Comparison of ENCODE assay signal across 1 cellular context in the genomic region with DNA sequence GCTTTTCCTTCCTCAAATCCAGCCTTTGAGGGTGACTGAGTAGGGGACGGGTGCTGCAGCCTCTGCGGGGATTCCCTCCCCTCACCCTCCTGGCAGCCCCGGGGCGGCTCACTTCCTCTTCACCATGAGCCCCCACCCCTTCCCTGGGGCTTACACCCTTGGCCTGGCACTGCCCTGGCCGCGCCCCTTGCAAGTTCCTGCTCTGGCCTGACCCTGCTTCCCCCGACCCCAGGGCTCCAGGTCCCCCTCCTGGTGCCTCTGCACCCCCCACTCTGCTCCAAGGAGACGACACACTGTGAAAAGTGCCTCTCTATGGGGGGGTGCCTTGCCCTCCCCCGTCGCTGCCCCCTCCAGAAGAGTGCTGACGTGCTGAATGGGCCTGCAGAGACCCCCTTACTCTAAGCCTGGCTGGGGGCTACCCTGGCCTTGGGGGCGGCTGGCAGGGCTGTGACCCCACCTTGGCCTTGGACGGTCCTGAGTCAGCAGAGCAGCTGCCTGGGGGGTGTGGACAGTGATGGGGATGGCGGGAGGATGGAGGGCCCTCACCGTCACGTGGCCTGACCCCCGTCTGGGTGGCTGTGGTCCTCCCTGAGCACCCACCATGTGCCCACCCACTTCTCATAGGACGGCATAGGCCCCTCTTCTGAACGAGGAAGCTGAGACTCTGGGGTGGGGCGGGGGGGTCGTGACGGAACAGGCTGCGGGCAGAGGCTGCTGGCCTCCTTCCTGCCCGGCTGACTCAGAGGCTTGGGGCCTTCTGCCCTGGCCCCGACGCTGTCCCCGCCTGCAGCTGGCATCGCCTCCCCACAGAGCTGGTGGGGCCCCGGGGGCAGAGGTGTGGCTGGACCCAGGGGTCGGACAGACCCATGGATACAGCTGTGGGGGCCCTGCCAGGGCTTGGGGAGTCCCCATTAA.
TF ChIP-seq lines count a peak whose summit lies in the region.

No MANE protein-coding gene starts in this region.

TF ChIP-seq in HepG2, 621 proteins besides CTCF, POLR2A, EP300 and RAD21 (continued from another document):
- TF ChIP-seq, protein P1, sequence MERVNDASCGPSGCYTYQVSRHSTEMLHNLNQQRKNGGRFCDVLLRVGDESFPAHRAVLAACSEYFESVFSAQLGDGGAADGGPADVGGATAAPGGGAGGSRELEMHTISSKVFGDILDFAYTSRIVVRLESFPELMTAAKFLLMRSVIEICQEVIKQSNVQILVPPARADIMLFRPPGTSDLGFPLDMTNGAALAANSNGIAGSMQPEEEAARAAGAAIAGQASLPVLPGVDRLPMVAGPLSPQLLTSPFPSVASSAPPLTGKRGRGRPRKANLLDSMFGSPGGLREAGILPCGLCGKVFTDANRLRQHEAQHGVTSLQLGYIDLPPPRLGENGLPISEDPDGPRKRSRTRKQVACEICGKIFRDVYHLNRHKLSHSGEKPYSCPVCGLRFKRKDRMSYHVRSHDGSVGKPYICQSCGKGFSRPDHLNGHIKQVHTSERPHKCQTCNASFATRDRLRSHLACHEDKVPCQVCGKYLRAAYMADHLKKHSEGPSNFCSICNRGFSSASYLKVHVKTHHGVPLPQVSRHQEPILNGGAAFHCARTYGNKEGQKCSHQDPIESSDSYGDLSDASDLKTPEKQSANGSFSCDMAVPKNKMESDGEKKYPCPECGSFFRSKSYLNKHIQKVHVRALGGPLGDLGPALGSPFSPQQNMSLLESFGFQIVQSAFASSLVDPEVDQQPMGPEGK (CRISPR knock-in tag; IDR thresholded peaks at IDR 0.05): peak; percentile 52
- TF ChIP-seq, protein P2, sequence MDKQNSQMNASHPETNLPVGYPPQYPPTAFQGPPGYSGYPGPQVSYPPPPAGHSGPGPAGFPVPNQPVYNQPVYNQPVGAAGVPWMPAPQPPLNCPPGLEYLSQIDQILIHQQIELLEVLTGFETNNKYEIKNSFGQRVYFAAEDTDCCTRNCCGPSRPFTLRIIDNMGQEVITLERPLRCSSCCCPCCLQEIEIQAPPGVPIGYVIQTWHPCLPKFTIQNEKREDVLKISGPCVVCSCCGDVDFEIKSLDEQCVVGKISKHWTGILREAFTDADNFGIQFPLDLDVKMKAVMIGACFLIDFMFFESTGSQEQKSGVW (CRISPR knock-in tag; IDR thresholded peaks at IDR 0.05; ENCODE audit: borderline replicate concordance): no peak
- TF ChIP-seq, protein P3, sequence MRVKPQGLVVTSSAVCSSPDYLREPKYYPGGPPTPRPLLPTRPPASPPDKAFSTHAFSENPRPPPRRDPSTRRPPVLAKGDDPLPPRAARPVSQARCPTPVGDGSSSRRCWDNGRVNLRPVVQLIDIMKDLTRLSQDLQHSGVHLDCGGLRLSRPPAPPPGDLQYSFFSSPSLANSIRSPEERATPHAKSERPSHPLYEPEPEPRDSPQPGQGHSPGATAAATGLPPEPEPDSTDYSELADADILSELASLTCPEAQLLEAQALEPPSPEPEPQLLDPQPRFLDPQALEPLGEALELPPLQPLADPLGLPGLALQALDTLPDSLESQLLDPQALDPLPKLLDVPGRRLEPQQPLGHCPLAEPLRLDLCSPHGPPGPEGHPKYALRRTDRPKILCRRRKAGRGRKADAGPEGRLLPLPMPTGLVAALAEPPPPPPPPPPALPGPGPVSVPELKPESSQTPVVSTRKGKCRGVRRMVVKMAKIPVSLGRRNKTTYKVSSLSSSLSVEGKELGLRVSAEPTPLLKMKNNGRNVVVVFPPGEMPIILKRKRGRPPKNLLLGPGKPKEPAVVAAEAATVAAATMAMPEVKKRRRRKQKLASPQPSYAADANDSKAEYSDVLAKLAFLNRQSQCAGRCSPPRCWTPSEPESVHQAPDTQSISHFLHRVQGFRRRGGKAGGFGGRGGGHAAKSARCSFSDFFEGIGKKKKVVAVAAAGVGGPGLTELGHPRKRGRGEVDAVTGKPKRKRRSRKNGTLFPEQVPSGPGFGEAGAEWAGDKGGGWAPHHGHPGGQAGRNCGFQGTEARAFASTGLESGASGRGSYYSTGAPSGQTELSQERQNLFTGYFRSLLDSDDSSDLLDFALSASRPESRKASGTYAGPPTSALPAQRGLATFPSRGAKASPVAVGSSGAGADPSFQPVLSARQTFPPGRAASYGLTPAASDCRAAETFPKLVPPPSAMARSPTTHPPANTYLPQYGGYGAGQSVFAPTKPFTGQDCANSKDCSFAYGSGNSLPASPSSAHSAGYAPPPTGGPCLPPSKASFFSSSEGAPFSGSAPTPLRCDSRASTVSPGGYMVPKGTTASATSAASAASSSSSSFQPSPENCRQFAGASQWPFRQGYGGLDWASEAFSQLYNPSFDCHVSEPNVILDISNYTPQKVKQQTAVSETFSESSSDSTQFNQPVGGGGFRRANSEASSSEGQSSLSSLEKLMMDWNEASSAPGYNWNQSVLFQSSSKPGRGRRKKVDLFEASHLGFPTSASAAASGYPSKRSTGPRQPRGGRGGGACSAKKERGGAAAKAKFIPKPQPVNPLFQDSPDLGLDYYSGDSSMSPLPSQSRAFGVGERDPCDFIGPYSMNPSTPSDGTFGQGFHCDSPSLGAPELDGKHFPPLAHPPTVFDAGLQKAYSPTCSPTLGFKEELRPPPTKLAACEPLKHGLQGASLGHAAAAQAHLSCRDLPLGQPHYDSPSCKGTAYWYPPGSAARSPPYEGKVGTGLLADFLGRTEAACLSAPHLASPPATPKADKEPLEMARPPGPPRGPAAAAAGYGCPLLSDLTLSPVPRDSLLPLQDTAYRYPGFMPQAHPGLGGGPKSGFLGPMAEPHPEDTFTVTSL (CRISPR knock-in tag; IDR thresholded peaks at IDR 0.05; ENCODE audit: borderline replicate concordance): no peak
- no peak for TF ChIP-seq CC2D1A (CRISPR knock-in tag; IDR thresholded peaks at IDR 0.05)
- TF ChIP-seq, protein P4, sequence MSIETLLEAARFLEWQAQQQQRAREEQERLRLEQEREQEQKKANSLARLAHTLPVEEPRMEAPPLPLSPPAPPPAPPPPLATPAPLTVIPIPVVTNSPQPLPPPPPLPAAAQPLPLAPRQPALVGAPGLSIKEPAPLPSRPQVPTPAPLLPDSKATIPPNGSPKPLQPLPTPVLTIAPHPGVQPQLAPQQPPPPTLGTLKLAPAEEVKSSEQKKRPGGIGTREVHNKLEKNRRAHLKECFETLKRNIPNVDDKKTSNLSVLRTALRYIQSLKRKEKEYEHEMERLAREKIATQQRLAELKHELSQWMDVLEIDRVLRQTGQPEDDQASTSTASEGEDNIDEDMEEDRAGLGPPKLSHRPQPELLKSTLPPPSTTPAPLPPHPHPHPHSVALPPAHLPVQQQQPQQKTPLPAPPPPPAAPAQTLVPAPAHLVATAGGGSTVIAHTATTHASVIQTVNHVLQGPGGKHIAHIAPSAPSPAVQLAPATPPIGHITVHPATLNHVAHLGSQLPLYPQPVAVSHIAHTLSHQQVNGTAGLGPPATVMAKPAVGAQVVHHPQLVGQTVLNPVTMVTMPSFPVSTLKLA (IDR thresholded peaks at IDR 0.05): peak; percentile 51
- TF ChIP-seq, protein P5, sequence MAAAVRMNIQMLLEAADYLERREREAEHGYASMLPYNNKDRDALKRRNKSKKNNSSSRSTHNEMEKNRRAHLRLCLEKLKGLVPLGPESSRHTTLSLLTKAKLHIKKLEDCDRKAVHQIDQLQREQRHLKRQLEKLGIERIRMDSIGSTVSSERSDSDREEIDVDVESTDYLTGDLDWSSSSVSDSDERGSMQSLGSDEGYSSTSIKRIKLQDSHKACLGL (CRISPR knock-in tag; IDR thresholded peaks at IDR 0.05): no peak
- no peak for TF ChIP-seq MEIS1 (CRISPR knock-in tag; IDR thresholded peaks at IDR 0.05; ENCODE audit: borderline replicate concordance)
